1 cellular context compared by ENCODE assay signal in the genomic region with DNA sequence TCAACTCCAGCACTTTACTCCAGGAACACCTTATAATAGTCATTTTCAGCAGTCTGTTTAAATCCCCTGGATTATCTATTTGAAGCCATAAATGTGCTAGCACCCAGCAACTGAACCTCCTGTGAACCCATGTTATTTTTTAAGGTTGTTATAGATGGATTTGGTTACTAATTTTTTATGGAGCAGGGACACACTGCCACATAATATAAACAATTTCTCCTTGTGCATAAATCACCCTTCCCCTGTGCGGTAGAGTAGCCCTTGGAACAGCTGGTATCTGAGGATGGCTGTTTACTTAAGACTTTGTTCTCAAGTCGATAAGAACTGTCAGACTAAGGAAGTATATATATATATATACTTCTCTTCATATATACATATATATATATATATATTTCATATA.
TF ChIP-seq lines count a peak whose summit lies in the region.

No MANE protein-coding gene starts in this region.

TF ChIP-seq in HEK293, 187 proteins besides CTCF, POLR2A, EP300 and RAD21 (continued from another document and continues in another):
- TF ChIP-seq, protein P1, sequence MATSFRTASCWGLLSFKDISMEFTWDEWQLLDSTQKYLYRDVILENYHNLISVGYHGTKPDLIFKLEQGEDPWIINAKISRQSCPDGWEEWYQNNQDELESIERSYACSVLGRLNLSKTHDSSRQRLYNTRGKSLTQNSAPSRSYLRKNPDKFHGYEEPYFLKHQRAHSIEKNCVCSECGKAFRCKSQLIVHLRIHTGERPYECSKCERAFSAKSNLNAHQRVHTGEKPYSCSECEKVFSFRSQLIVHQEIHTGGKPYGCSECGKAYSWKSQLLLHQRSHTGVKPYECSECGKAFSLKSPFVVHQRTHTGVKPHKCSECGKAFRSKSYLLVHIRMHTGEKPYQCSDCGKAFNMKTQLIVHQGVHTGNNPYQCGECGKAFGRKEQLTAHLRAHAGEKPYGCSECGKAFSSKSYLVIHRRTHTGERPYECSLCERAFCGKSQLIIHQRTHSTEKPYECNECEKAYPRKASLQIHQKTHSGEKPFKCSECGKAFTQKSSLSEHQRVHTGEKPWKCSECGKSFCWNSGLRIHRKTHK (tag by site-specific recombination; IDR thresholded peaks at IDR 0.05), result no peak
- TF ChIP-seq ZBTB20 (tag by site-specific recombination; IDR thresholded peaks at IDR 0.05) (no peak), ZNF23 (tag by site-specific recombination; IDR thresholded peaks at IDR 0.05; ENCODE audit: borderline replicate concordance) (no peak), ZNF701 (tag by site-specific recombination; IDR thresholded peaks at IDR 0.05) (no peak), KLF10 (tag by site-specific recombination; IDR thresholded peaks at IDR 0.05) (0 out of 2 replicates have a peak, but pooled peaks have one; percentile 8), ZNF274 (IDR thresholded peaks at IDR 0.05; ENCODE audit: low read length) (no peak), ZNF274 (tag by site-specific recombination; IDR thresholded peaks at IDR 0.05; ENCODE audit: borderline replicate concordance) (no peak), OVOL3 (tag by site-specific recombination; IDR thresholded peaks at IDR 0.05) (no peak), ZNF366 (tag by site-specific recombination; conservative IDR thresholded peaks at IDR 0.05) (no peak), ZNF626 (tag by site-specific recombination; IDR thresholded peaks at IDR 0.05) (no peak), IKZF3 (tag by site-specific recombination; IDR thresholded peaks at IDR 0.05) (no peak), ZFHX2 (tag by site-specific recombination; conservative IDR thresholded peaks at IDR 0.05) (no peak), HOXC10 (CRISPR knock-in tag; IDR thresholded peaks at IDR 0.05) (no peak), ZNF302 (tag by site-specific recombination; IDR thresholded peaks at IDR 0.05; ENCODE audit: low read depth) (no peak), EGR2 (tag by site-specific recombination; IDR thresholded peaks at IDR 0.05; ENCODE audit: low read depth) (no peak), ZNF792 (tag by site-specific recombination; IDR thresholded peaks at IDR 0.05) (no peak), ZNF341 (tag by site-specific recombination; IDR thresholded peaks at IDR 0.05; ENCODE audit: low read depth) (peak; percentile 77), ZNF138 (tag by site-specific recombination; IDR thresholded peaks at IDR 0.05; ENCODE audit: borderline replicate concordance) (no peak), ZFP69B (tag by site-specific recombination; IDR thresholded peaks at IDR 0.05) (no peak), ZNF324 (tag by site-specific recombination; IDR thresholded peaks at IDR 0.05) (no peak), ZNF558 (tag by site-specific recombination; IDR thresholded peaks at IDR 0.05) (no peak), SP3 (tag by site-specific recombination; IDR thresholded peaks at IDR 0.05) (no peak), TCF7L2 (IDR thresholded peaks at IDR 0.05; ENCODE audit: borderline replicate concordance, low read depth, low read length) (peak; percentile 51; the same call in 1 of the 2 replicates), ZNF654 (tag by site-specific recombination; IDR thresholded peaks at IDR 0.05; ENCODE audit: low read depth) (no peak), ZNF423 (tag by site-specific recombination; IDR thresholded peaks at IDR 0.05) (no peak), ZNF10 (tag by site-specific recombination; IDR thresholded peaks at IDR 0.05) (0 out of 2 replicates have a peak, but pooled peaks have one; percentile 12), ZNF266 (tag by site-specific recombination; IDR thresholded peaks at IDR 0.05; ENCODE audit: low read depth) (no peak), ZNF202 (tag by site-specific recombination; IDR thresholded peaks at IDR 0.05; ENCODE audit: borderline replicate concordance) (no peak), ZNF157 (tag by site-specific recombination; IDR thresholded peaks at IDR 0.05) (no peak), ZNF561 (tag by site-specific recombination; IDR thresholded peaks at IDR 0.05; ENCODE audit: borderline replicate concordance) (0 out of 2 replicates have a peak, but pooled peaks have one; percentile 48), YY1 (tag by site-specific recombination; IDR thresholded peaks at IDR 0.05) (no peak), ZNF311 (tag by site-specific recombination; IDR thresholded peaks at IDR 0.05; ENCODE audit: borderline replicate concordance) (no peak), ZNF791 (tag by site-specific recombination; IDR thresholded peaks at IDR 0.05) (no peak), ZNF48 (tag by site-specific recombination; IDR thresholded peaks at IDR 0.05) (no peak), TRIM28 (IDR thresholded peaks at IDR 0.05; ENCODE audit: borderline replicate concordance, low read length) (no peak)
- TF ChIP-seq, protein P2, sequence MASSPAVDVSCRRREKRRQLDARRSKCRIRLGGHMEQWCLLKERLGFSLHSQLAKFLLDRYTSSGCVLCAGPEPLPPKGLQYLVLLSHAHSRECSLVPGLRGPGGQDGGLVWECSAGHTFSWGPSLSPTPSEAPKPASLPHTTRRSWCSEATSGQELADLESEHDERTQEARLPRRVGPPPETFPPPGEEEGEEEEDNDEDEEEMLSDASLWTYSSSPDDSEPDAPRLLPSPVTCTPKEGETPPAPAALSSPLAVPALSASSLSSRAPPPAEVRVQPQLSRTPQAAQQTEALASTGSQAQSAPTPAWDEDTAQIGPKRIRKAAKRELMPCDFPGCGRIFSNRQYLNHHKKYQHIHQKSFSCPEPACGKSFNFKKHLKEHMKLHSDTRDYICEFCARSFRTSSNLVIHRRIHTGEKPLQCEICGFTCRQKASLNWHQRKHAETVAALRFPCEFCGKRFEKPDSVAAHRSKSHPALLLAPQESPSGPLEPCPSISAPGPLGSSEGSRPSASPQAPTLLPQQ (tag by site-specific recombination; IDR thresholded peaks at IDR 0.05), result no peak
- TF ChIP-seq, protein P3, sequence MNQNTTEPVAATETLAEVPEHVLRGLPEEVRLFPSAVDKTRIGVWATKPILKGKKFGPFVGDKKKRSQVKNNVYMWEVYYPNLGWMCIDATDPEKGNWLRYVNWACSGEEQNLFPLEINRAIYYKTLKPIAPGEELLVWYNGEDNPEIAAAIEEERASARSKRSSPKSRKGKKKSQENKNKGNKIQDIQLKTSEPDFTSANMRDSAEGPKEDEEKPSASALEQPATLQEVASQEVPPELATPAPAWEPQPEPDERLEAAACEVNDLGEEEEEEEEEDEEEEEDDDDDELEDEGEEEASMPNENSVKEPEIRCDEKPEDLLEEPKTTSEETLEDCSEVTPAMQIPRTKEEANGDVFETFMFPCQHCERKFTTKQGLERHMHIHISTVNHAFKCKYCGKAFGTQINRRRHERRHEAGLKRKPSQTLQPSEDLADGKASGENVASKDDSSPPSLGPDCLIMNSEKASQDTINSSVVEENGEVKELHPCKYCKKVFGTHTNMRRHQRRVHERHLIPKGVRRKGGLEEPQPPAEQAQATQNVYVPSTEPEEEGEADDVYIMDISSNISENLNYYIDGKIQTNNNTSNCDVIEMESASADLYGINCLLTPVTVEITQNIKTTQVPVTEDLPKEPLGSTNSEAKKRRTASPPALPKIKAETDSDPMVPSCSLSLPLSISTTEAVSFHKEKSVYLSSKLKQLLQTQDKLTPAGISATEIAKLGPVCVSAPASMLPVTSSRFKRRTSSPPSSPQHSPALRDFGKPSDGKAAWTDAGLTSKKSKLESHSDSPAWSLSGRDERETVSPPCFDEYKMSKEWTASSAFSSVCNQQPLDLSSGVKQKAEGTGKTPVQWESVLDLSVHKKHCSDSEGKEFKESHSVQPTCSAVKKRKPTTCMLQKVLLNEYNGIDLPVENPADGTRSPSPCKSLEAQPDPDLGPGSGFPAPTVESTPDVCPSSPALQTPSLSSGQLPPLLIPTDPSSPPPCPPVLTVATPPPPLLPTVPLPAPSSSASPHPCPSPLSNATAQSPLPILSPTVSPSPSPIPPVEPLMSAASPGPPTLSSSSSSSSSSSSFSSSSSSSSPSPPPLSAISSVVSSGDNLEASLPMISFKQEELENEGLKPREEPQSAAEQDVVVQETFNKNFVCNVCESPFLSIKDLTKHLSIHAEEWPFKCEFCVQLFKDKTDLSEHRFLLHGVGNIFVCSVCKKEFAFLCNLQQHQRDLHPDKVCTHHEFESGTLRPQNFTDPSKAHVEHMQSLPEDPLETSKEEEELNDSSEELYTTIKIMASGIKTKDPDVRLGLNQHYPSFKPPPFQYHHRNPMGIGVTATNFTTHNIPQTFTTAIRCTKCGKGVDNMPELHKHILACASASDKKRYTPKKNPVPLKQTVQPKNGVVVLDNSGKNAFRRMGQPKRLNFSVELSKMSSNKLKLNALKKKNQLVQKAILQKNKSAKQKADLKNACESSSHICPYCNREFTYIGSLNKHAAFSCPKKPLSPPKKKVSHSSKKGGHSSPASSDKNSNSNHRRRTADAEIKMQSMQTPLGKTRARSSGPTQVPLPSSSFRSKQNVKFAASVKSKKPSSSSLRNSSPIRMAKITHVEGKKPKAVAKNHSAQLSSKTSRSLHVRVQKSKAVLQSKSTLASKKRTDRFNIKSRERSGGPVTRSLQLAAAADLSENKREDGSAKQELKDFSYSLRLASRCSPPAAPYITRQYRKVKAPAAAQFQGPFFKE (tag by site-specific recombination; IDR thresholded peaks at IDR 0.05; ENCODE audit: borderline replicate concordance), result no peak
- TF ChIP-seq, protein P4, sequence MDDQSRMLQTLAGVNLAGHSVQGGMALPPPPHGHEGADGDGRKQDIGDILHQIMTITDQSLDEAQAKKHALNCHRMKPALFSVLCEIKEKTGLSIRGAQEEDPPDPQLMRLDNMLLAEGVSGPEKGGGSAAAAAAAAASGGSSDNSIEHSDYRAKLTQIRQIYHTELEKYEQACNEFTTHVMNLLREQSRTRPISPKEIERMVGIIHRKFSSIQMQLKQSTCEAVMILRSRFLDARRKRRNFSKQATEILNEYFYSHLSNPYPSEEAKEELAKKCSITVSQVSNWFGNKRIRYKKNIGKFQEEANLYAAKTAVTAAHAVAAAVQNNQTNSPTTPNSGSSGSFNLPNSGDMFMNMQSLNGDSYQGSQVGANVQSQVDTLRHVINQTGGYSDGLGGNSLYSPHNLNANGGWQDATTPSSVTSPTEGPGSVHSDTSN (CRISPR knock-in tag; IDR thresholded peaks at IDR 0.05), result no peak
- TF ChIP-seq, protein P5, sequence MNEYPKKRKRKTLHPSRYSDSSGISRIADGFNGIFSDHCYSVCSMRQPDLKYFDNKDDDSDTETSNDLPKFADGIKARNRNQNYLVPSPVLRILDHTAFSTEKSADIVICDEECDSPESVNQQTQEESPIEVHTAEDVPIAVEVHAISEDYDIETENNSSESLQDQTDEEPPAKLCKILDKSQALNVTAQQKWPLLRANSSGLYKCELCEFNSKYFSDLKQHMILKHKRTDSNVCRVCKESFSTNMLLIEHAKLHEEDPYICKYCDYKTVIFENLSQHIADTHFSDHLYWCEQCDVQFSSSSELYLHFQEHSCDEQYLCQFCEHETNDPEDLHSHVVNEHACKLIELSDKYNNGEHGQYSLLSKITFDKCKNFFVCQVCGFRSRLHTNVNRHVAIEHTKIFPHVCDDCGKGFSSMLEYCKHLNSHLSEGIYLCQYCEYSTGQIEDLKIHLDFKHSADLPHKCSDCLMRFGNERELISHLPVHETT (tag by site-specific recombination; IDR thresholded peaks at IDR 0.05), result no peak
- TF ChIP-seq, protein P6, sequence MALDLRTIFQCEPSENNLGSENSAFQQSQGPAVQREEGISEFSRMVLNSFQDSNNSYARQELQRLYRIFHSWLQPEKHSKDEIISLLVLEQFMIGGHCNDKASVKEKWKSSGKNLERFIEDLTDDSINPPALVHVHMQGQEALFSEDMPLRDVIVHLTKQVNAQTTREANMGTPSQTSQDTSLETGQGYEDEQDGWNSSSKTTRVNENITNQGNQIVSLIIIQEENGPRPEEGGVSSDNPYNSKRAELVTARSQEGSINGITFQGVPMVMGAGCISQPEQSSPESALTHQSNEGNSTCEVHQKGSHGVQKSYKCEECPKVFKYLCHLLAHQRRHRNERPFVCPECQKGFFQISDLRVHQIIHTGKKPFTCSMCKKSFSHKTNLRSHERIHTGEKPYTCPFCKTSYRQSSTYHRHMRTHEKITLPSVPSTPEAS (tag by site-specific recombination; IDR thresholded peaks at IDR 0.05), result no peak
- TF ChIP-seq, protein P7, sequence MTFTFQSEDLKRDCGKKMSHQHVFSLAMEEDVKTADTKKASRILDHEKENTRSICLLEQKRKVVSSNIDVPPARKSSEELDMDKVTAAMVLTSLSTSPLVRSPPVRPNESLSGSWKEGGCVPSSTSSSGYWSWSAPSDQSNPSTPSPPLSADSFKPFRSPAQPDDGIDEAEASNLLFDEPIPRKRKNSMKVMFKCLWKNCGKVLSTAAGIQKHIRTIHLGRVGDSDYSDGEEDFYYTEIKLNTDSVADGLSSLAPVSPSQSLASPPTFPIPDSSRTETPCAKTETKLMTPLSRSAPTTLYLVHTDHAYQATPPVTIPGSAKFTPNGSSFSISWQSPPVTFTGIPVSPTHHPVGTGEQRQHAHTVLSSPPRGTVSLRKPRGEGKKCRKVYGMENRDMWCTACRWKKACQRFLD (tag by site-specific recombination; IDR thresholded peaks at IDR 0.05), result no peak
- TF ChIP-seq, protein P8, sequence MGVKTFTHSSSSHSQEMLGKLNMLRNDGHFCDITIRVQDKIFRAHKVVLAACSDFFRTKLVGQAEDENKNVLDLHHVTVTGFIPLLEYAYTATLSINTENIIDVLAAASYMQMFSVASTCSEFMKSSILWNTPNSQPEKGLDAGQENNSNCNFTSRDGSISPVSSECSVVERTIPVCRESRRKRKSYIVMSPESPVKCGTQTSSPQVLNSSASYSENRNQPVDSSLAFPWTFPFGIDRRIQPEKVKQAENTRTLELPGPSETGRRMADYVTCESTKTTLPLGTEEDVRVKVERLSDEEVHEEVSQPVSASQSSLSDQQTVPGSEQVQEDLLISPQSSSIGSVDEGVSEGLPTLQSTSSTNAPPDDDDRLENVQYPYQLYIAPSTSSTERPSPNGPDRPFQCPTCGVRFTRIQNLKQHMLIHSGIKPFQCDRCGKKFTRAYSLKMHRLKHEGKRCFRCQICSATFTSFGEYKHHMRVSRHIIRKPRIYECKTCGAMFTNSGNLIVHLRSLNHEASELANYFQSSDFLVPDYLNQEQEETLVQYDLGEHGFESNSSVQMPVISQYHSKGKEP (tag by site-specific recombination; IDR thresholded peaks at IDR 0.05), result peak; percentile 63
- TF ChIP-seq, protein P9, sequence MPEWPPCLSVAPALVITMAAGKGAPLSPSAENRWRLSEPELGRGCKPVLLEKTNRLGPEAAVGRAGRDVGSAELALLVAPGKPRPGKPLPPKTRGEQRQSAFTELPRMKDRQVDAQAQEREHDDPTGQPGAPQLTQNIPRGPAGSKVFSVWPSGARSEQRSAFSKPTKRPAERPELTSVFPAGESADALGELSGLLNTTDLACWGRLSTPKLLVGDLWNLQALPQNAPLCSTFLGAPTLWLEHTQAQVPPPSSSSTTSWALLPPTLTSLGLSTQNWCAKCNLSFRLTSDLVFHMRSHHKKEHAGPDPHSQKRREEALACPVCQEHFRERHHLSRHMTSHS (tag by site-specific recombination; IDR thresholded peaks at IDR 0.05), result no peak
- TF ChIP-seq, protein P10, sequence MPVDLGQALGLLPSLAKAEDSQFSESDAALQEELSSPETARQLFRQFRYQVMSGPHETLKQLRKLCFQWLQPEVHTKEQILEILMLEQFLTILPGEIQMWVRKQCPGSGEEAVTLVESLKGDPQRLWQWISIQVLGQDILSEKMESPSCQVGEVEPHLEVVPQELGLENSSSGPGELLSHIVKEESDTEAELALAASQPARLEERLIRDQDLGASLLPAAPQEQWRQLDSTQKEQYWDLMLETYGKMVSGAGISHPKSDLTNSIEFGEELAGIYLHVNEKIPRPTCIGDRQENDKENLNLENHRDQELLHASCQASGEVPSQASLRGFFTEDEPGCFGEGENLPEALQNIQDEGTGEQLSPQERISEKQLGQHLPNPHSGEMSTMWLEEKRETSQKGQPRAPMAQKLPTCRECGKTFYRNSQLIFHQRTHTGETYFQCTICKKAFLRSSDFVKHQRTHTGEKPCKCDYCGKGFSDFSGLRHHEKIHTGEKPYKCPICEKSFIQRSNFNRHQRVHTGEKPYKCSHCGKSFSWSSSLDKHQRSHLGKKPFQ (tag by site-specific recombination; IDR thresholded peaks at IDR 0.05), result 0 out of 2 replicates have a peak, but pooled peaks have one; percentile 23
